Comparison of ENCODE assay signal across 10 cellular contexts in the genomic region with DNA sequence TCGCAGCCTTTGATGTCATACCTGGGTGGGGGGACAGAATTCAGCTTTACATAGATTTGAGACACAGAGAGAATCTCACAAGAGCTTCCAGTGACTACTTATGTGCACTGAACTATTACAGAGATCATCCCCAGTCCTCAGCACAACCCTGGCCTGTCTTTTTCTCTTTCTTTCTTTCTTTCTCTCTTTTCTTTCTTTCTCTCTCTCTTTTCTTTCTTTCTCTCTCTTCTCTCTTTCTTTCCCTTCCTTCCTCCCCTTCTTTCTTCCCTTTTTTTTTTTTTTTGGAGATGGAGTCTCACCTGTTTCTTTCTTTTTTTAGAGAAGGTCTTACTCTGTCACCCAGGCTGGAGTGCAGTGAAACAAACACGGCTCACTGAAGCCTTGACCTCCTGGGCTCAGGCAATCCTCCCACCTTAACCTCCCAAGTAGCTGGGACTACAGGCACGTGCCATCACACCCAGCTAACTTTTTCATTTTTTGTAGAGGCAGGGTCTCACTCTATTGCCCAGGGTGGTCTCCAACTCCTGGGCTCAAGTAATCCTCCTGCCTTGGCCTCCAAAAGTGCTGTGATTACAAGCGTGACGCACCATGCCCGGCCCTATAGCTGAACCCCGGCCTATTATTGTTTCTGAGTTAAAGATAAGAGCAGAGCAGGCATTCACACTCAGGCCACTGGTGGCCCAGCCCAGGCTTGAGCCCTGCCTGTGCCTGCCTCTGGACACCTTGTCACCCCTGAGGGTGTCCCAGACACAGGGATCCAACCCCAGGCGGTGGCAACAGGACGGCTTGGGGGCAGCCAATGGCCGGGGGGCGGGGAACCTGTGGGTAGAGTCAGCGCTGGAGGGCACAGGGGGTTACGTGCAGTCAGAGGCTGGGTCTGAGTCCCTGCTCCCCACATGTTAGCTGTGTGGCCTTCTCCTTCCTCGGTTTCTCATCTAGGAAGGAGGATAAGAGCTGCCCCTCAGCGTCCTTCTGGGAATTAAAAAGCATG. TPM values are rescaled to one million over a fixed set of nuclear protein-coding genes. Genes with fewer than 3 reads are reported as not detected.
DNase-seq lines count a peak whose midpoint lies in the region; ATAC-seq and TF ChIP-seq lines count a peak whose summit lies in the region.
"Had no signal": no experiment of that assay in that cellular context is flagged by ENCODE, and none has a peak within 500 bp of the region (broad histone marks: within the 10 kb centered on the region; RNA-seq: fewer than 3 reads in every experiment).

No MANE protein-coding gene starts in this region.

- intact Hi-C loops in activated T-helper 1 cell treated with anti-CD3 and anti-CD28 coated beads, Interleukin-12 subunit alpha, Interleukin-12 subunit beta, Interleukin-2, Interleukin-4 antibody, amounts not matched to agents 30 ng/mL and 10 ng/mL and 1 ng/mL, durations not matched to agents 14 hours and 24 hours and 36 hours (cut with micrococcal nuclease) = no loop called here
- intact Hi-C loops in lower lobe of right lung (cut with DNase I) = no loop called here
- intact Hi-C loops in adrenal gland (cut with DNase I) = loop anchor here (10.0 kb wide), 2 partner anchors 341 to 421 kb away; no protein-coding TSS in a partner anchor

- H3K4me1 Mint-ChIP-seq in activated T-helper 1 cell treated with anti-CD3 and anti-CD28 coated beads, Interleukin-12 subunit alpha, Interleukin-12 subunit beta, Interleukin-2, Interleukin-4 antibody, amounts not matched to agents 30 ng/mL and 10 ng/mL and 1 ng/mL, durations not matched to agents 14 hours and 24 hours and 36 hours (ENCODE audit: low read depth) = peaks cover 24% of the 10 kb centered on the region

- H3K36me3 ChIP-seq in ES-I3 (ENCODE audit: insufficient read depth, low read length) = no peaks in the 10 kb centered on the region
- peaks cover 4% of the 10 kb centered on the region for H3K36me3 ChIP-seq in lower lobe of right lung
- H3K36me3 ChIP-seq in adrenal gland (replicated peaks in 1 of 2) = no peaks in the 10 kb centered on the region
- H3K36me3 ChIP-seq: neutrophil had no signal

- H3K27me3 ChIP-seq in lower lobe of right lung (ENCODE audit: low read depth) (peaks cover 15% of the 10 kb centered on the region), adrenal gland (peaks cover 28% of the 10 kb centered on the region)

- peaks cover under 1% of the 10 kb centered on the region for H3K4me1 ChIP-seq in ES-I3 (ENCODE audit: insufficient read depth, low read length)
- H3K4me1 ChIP-seq in lower lobe of right lung = peaks cover 54% of the 10 kb centered on the region
- H3K4me1 ChIP-seq in adrenal gland (replicated peaks in 1 of 2) = peaks cover 5 to 30% of the 10 kb centered on the region in 2 donors

- no peak overlapping the region for H3K27ac ChIP-seq in lower lobe of right lung
- no peak overlapping the region for H3K27ac ChIP-seq in adrenal gland
- H3K27ac ChIP-seq: neutrophil had no signal

- DNase-seq in activated T-helper 1 cell treated with anti-CD3 and anti-CD28 coated beads, Interleukin-12 subunit alpha, Interleukin-12 subunit beta, Interleukin-2, Interleukin-4 antibody, amounts not matched to agents 30 ng/mL and 10 ng/mL and 1 ng/mL, durations not matched to agents 14 hours and 24 hours and 36 hours (ENCODE audit: low spot score) = no peak
- no peak for DNase-seq in lower lobe of right lung
- no peak for DNase-seq in adrenal gland
- DNase-seq: activated gamma-delta T cell, foreskin fibroblast, NCI-H226 had no signal

- no peaks in the 10 kb centered on the region for H3K9me3 ChIP-seq in ES-I3 (ENCODE audit: control insufficient read depth, insufficient read depth, low read length)
- H3K9me3 ChIP-seq in lower lobe of right lung = no peaks in the 10 kb centered on the region
- H3K9me3 ChIP-seq in adrenal gland (replicated peaks in 1 of 3) = no peaks in the 10 kb centered on the region
- H3K9me3 ChIP-seq: neutrophil had no signal

- H3K36me3 Mint-ChIP-seq in activated T-helper 1 cell treated with anti-CD3 and anti-CD28 coated beads, Interleukin-12 subunit alpha, Interleukin-12 subunit beta, Interleukin-2, Interleukin-4 antibody, amounts not matched to agents 30 ng/mL and 10 ng/mL and 1 ng/mL, durations not matched to agents 14 hours and 24 hours and 36 hours (ENCODE audit: low read depth) = peaks cover 2% of the 10 kb centered on the region

- no peak for TF ChIP-seq POLR2A in adrenal gland (IDR thresholded peaks at IDR 0.05)

- H3K27me3 Mint-ChIP-seq in activated T-helper 1 cell treated with anti-CD3 and anti-CD28 coated beads, Interleukin-12 subunit alpha, Interleukin-12 subunit beta, Interleukin-2, Interleukin-4 antibody, amounts not matched to agents 30 ng/mL and 10 ng/mL and 1 ng/mL, durations not matched to agents 14 hours and 24 hours and 36 hours (ENCODE audit: insufficient read depth) = peaks cover 19% of the 10 kb centered on the region

- 66 to 76% (median 72%) methylated on average over 4 to 15 of the region's 15 CpGs for WGBS in adrenal gland, 4 donors

- no peak overlapping the region for H3K27ac Mint-ChIP-seq in activated T-helper 1 cell treated with anti-CD3 and anti-CD28 coated beads, Interleukin-12 subunit alpha, Interleukin-12 subunit beta, Interleukin-2, Interleukin-4 antibody, amounts not matched to agents 30 ng/mL and 10 ng/mL and 1 ng/mL, durations not matched to agents 14 hours and 24 hours and 36 hours

- TF ChIP-seq CTCF in lower lobe of right lung (IDR thresholded peaks at IDR 0.05) = no peak
- TF ChIP-seq CTCF in adrenal gland (IDR thresholded peaks at IDR 0.05) = no peak

- peak overlapping the region; percentile 59 for H3K9ac ChIP-seq in ES-I3 (ENCODE audit: low read depth, low read length)

- H3K4me3 ChIP-seq in lower lobe of right lung (peak overlapping the region; percentile 50), adrenal gland (no peak overlapping the region)

- H3K4me3 Mint-ChIP-seq in activated T-helper 1 cell treated with anti-CD3 and anti-CD28 coated beads, Interleukin-12 subunit alpha, Interleukin-12 subunit beta, Interleukin-2, Interleukin-4 antibody, amounts not matched to agents 30 ng/mL and 10 ng/mL and 1 ng/mL, durations not matched to agents 14 hours and 24 hours and 36 hours = peak overlapping the region; percentile 5

- ATAC-seq in lower lobe of right lung (no peak), HG03469 (IDR thresholded peaks at IDR 0.05; ENCODE audit: unreplicated experiment) (no peak), GM21737 (IDR thresholded peaks at IDR 0.05; ENCODE audit: unreplicated experiment) (no peak)

- no peaks in the 10 kb centered on the region for H3K9me3 Mint-ChIP-seq in activated T-helper 1 cell treated with anti-CD3 and anti-CD28 coated beads, Interleukin-12 subunit alpha, Interleukin-12 subunit beta, Interleukin-2, Interleukin-4 antibody, amounts not matched to agents 30 ng/mL and 10 ng/mL and 1 ng/mL, durations not matched to agents 14 hours and 24 hours and 36 hours

RNA-seq across cellular contexts. Expression of a gene that starts 4.3 kb away (rescaled TPM):
- 1.1 and 1.2 TPM in 2 replicates for total RNA-seq in activated T-helper 1 cell treated with anti-CD3 and anti-CD28 coated beads, Interleukin-12 subunit alpha, Interleukin-12 subunit beta, Interleukin-2, Interleukin-4 antibody, amounts not matched to agents 30 ng/mL and 10 ng/mL and 1 ng/mL, durations not matched to agents 14 hours and 24 hours and 36 hours
- total RNA-seq in lower lobe of right lung (11.5 TPM), adrenal gland (1 to 10 TPM in 2 of 8 donors, under 1 TPM in 3, not detected in 3; 0.19 to 2.3 (median 0.83) TPM)
- 1 to 10 TPM in 1 of 3 donors, under 1 TPM in 2; 0.22 to 1.5 (median 0.54) TPM for polyA plus RNA-seq in adrenal gland

RNA-seq across cellular contexts. Expression of a gene that starts 9.4 kb away (rescaled TPM):
- total RNA-seq in activated T-helper 1 cell treated with anti-CD3 and anti-CD28 coated beads, Interleukin-12 subunit alpha, Interleukin-12 subunit beta, Interleukin-2, Interleukin-4 antibody, amounts not matched to agents 30 ng/mL and 10 ng/mL and 1 ng/mL, durations not matched to agents 14 hours and 24 hours and 36 hours = 30.8 and 31.6 TPM in 2 replicates
- 45.6 TPM for total RNA-seq in lower lobe of right lung
- 10 to 100 TPM in 7 of 8 donors, 1 to 10 TPM in 1; 8.7 to 65.7 (median 24.7) TPM for total RNA-seq in adrenal gland
- polyA plus RNA-seq in adrenal gland = 1 to 10 TPM; 5.3 to 9.2 (median 8.6) TPM

RNA-seq across cellular contexts. Expression of a gene that starts 11.4 kb away (rescaled TPM):
- total RNA-seq in activated T-helper 1 cell treated with anti-CD3 and anti-CD28 coated beads, Interleukin-12 subunit alpha, Interleukin-12 subunit beta, Interleukin-2, Interleukin-4 antibody, amounts not matched to agents 30 ng/mL and 10 ng/mL and 1 ng/mL, durations not matched to agents 14 hours and 24 hours and 36 hours = 62.6 and 70.2 TPM in 2 replicates
- total RNA-seq in lower lobe of right lung (33.7 TPM), adrenal gland (10 to 100 TPM; 18.4 to 46.8 (median 31.4) TPM)
- 10 to 100 TPM; 32.9 to 36.5 (median 35.6) TPM for polyA plus RNA-seq in adrenal gland

RNA-seq across cellular contexts. Expression of a gene that starts 26.9 kb away (rescaled TPM):
- 60.6 and 62.4 TPM in 2 replicates for total RNA-seq in activated T-helper 1 cell treated with anti-CD3 and anti-CD28 coated beads, Interleukin-12 subunit alpha, Interleukin-12 subunit beta, Interleukin-2, Interleukin-4 antibody, amounts not matched to agents 30 ng/mL and 10 ng/mL and 1 ng/mL, durations not matched to agents 14 hours and 24 hours and 36 hours
- total RNA-seq in lower lobe of right lung (82.0 TPM), adrenal gland (100 to 1,000 TPM in 1 of 8 donors, 10 to 100 TPM in 7; 39.1 to 129 (median 68.1) TPM)
- polyA plus RNA-seq in adrenal gland = 10 to 100 TPM; 26.7 to 46.9 (median 40.0) TPM

RNA-seq across cellular contexts. Expression of a gene that starts 48.8 kb away (rescaled TPM):
- 17.2 and 20.8 TPM in 2 replicates for total RNA-seq in activated T-helper 1 cell treated with anti-CD3 and anti-CD28 coated beads, Interleukin-12 subunit alpha, Interleukin-12 subunit beta, Interleukin-2, Interleukin-4 antibody, amounts not matched to agents 30 ng/mL and 10 ng/mL and 1 ng/mL, durations not matched to agents 14 hours and 24 hours and 36 hours
- total RNA-seq in lower lobe of right lung = 185 TPM
- total RNA-seq in adrenal gland = 100 to 1,000 TPM in 3 of 8 donors, 10 to 100 TPM in 5; 51.9 to 136 (median 88.0) TPM
- 100 to 1,000 TPM in 2 of 3 donors, 10 to 100 TPM in 1; 60.0 to 242 (median 175) TPM for polyA plus RNA-seq in adrenal gland

Comparison
In these comparisons a context has a peak if more than half of its experiments do, and no peak if none do; other contexts are left out.
1. intact Hi-C loops: an anchor here in adrenal gland (10.0 kb wide); none called in activated T-helper 1 cell treated with anti-CD3 and anti-CD28 coated beads, Interleukin-12 subunit alpha, Interleukin-12 subunit beta, Interleukin-2, Interleukin-4 antibody, amounts not matched to agents 30 ng/mL and 10 ng/mL and 1 ng/mL, durations not matched to agents 14 hours and 24 hours and 36 hours and lower lobe of right lung.